Comparison of ENCODE assay signal across 19 cellular contexts in genomic region chr13:105464249-105464648, GRCh38. TPM values are rescaled to one million over a fixed set of nuclear protein-coding genes. Genes with fewer than 3 reads are reported as not detected.
"Had no signal": no experiment of that assay in that cellular context is flagged by ENCODE, and none has a peak within 500 bp of the region (broad histone marks: within the 10 kb centered on the region; RNA-seq: fewer than 3 reads in every experiment).

No MANE protein-coding gene starts in this region.

- H3K27me3 ChIP-seq: body of pancreas, dorsolateral prefrontal cortex, esophagus muscularis mucosa, heart left ventricle, stomach had no signal

- H3K9ac ChIP-seq: parathyroid adenoma had no signal

- H3K9me3 ChIP-seq: body of pancreas, esophagus muscularis mucosa, heart left ventricle, stomach, thoracic aorta had no signal

- H3K27ac ChIP-seq: body of pancreas, dorsolateral prefrontal cortex, esophagus muscularis mucosa, heart left ventricle, parathyroid adenoma, stomach, thoracic aorta had no signal

- H3K36me3 ChIP-seq: esophagus muscularis mucosa, heart left ventricle, stomach, thoracic aorta had no signal

- H2AFZ ChIP-seq: parathyroid adenoma had no signal

- ATAC-seq: body of pancreas, heart left ventricle had no signal

- DNase-seq: activated CD4-positive, alpha-beta T cell treated with anti-CD3 and anti-CD28 coated beads for 4 hours; activated naive CD4-positive, alpha-beta T cell treated with anti-CD3 and anti-CD28 coated beads, Interleukin-2, amount 10 ng/mL, durations not matched to agents 7 days and 5 days; activated T-cell treated with anti-CD3 and anti-CD28 coated beads for 4 hours; body of pancreas; cerebellar nuclear complex; dorsolateral prefrontal cortex; heart left ventricle; islet precursor cell; retina; stomach had no signal

- H3K79me2 ChIP-seq: parathyroid adenoma had no signal

- H3K4me3 ChIP-seq: body of pancreas, dorsolateral prefrontal cortex, esophagus muscularis mucosa, heart left ventricle, stomach, thoracic aorta had no signal

- H3K4me1 ChIP-seq: body of pancreas, heart left ventricle, parathyroid adenoma had no signal

RNA-seq across cellular contexts. Expression of gene DAOA, which starts 1.6 kb away (rescaled TPM):
- total RNA-seq: activated T-helper 2 cell treated with anti-CD3 and anti-CD28 coated beads, Interferon-gamma antibody, Interleukin-2, Interleukin-4, amounts not matched to agents 10 μg/mL and 5 μg/mL and 100 μg/mL, durations not matched to agents 14 hours and 24 hours and 36 hours; body of pancreas; dorsolateral prefrontal cortex; esophagus muscularis mucosa; heart left ventricle; lower leg skin; mesothelial cell of epicardium; skeletal muscle tissue; stomach; thoracic aorta; urinary bladder had no signal
- polyA plus RNA-seq: adipose tissue, heart left ventricle, stomach, urinary bladder had no signal
